Comparison of ENCODE assay signal across 13 cellular contexts in the genomic region with DNA sequence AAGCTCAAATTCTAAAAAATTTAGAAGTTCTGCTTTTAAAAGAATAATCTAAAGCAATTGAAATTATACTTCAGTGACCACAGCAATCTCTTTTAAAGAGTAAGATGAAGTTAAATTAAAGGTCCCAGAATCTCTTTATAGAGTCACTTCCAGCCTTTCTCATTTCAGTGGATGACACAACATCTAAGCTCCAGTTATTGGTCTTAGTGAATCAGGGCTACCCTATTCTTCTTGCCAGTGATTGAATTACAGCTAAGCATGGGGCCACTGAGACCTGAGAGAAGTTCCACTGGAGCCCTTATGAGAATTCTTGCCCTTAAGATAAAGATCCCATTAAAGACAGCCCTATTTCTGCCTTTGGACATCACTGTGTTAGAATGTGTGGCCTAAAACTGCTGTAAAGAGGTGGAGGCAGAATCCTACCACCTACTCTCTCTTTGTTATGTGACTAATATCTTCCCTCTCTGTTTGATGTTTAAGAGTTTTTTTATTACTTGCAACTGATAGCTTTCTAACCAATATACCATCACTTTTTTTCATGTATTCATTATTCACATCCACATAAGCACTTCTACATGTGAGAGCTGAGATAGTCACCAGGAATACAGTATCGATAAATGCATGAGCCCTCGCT.
DNase-seq lines count a peak whose midpoint lies in the region; ATAC-seq and TF ChIP-seq lines count a peak whose summit lies in the region.
"Had no signal": no experiment of that assay in that cellular context is flagged by ENCODE, and none has a peak within 500 bp of the region (broad histone marks: within the 10 kb centered on the region; RNA-seq: fewer than 3 reads in every experiment).

No MANE protein-coding gene starts in this region.

- ATAC-seq in activated T-cell treated with anti-CD3 and anti-CD28 coated beads, Interleukin-2, amount 50 U/mL, for 72 hours (replicated peaks in 1 of 2) = peak; percentile 74 to 79
- peak; percentile 62 for ATAC-seq in stimulated activated naive CD8-positive, alpha-beta T cell treated with anti-CD3 and anti-CD28 coated beads, Interleukin-15, amount 100 ng/mL, for 72 hours

- peak overlapping the region; percentile 9; the same call in 1 of the 2 replicates for H3K27ac ChIP-seq in VCaP
- H3K27ac ChIP-seq: BLaER1 treated with 17β-estradiol and CSF1 and Interleukin-3, amounts not matched to agents 10 nM and 100 nM had no signal

- H3K36me3 Mint-ChIP-seq in activated T-cell treated with anti-CD3 and anti-CD28 coated beads, Interleukin-2, amount 50 U/mL, for 72 hours (ENCODE audit: insufficient read depth in 2 of 2) = no peaks in the 10 kb centered on the region
- H3K36me3 Mint-ChIP-seq: CD4-positive, CD25-positive, alpha-beta regulatory T cell had no signal

- no peak for TF ChIP-seq CTCF in VCaP (conservative IDR thresholded peaks at IDR 0.05)

- peaks cover 24% of the 10 kb centered on the region for H3K27me3 Mint-ChIP-seq in activated T-cell treated with anti-CD3 and anti-CD28 coated beads, Interleukin-2, amount 50 U/mL, for 72 hours (ENCODE audit: low read depth)
- peaks cover 17% of the 10 kb centered on the region for H3K27me3 Mint-ChIP-seq in stimulated activated naive CD8-positive, alpha-beta T cell treated with anti-CD3 and anti-CD28 coated beads, Interleukin-15, amount 100 ng/mL, for 72 hours

- DNase-seq in DMS79 treated with DMSO at 0.1 percent for 48 hours (lab: John Stamatoyannopoulos, UW) = peak; percentile 31
- DNase-seq in DMS79 (lab: John Stamatoyannopoulos, UW) = no peak
- DNase-seq in activated T-cell treated with anti-CD3 and anti-CD28 coated beads, Interleukin-2, amount 50 U/mL, for 72 hours = no peak
- DNase-seq in activated T-cell treated with anti-CD3 and anti-CD28 coated beads, Interleukin-2, amount 50 U/mL, for 1 hour = no peak
- no peak for DNase-seq in stimulated activated naive CD8-positive, alpha-beta T cell treated with anti-CD3 and anti-CD28 coated beads, Interleukin-15, amount 100 ng/mL, for 72 hours
- no peak for DNase-seq in NCI-H446 (lab: John Stamatoyannopoulos, UW)
- DNase-seq: 8988T; ACHN; CD4-positive, CD25-positive, alpha-beta regulatory T cell; GF-D8; GOT3 had no signal

- H3K4me1 Mint-ChIP-seq in activated T-cell treated with anti-CD3 and anti-CD28 coated beads, Interleukin-2, amount 50 U/mL, for 72 hours (ENCODE audit: low read depth) = peaks cover 11% of the 10 kb centered on the region
- H3K4me1 Mint-ChIP-seq in stimulated activated naive CD8-positive, alpha-beta T cell treated with anti-CD3 and anti-CD28 coated beads, Interleukin-15, amount 100 ng/mL, for 72 hours = no peaks in the 10 kb centered on the region
- H3K4me1 Mint-ChIP-seq: CD4-positive, CD25-positive, alpha-beta regulatory T cell had no signal

- no peaks in the 10 kb centered on the region for H3K9me3 Mint-ChIP-seq in activated T-cell treated with anti-CD3 and anti-CD28 coated beads, Interleukin-2, amount 50 U/mL, for 72 hours
- H3K9me3 Mint-ChIP-seq in stimulated activated naive CD8-positive, alpha-beta T cell treated with anti-CD3 and anti-CD28 coated beads, Interleukin-15, amount 100 ng/mL, for 72 hours = no peaks in the 10 kb centered on the region
- H3K9me3 Mint-ChIP-seq: CD4-positive, CD25-positive, alpha-beta regulatory T cell had no signal

- no peak overlapping the region for H3K27ac Mint-ChIP-seq in activated T-cell treated with anti-CD3 and anti-CD28 coated beads, Interleukin-2, amount 50 U/mL, for 72 hours
- no peak overlapping the region for H3K27ac Mint-ChIP-seq in stimulated activated naive CD8-positive, alpha-beta T cell treated with anti-CD3 and anti-CD28 coated beads, Interleukin-15, amount 100 ng/mL, for 72 hours
- H3K27ac Mint-ChIP-seq: CD4-positive, CD25-positive, alpha-beta regulatory T cell had no signal

- no peak overlapping the region for H3K4me3 Mint-ChIP-seq in activated T-cell treated with anti-CD3 and anti-CD28 coated beads, Interleukin-2, amount 50 U/mL, for 72 hours
- no peak overlapping the region for H3K4me3 Mint-ChIP-seq in stimulated activated naive CD8-positive, alpha-beta T cell treated with anti-CD3 and anti-CD28 coated beads, Interleukin-15, amount 100 ng/mL, for 72 hours
- H3K4me3 Mint-ChIP-seq: CD4-positive, CD25-positive, alpha-beta regulatory T cell had no signal
